In genomic region chr21:45330075-45330781, GRCh38 we compare ENCODE assay signal across 8 cellular contexts. TPM values are rescaled to one million over a fixed set of nuclear protein-coding genes. Genes with fewer than 3 reads are reported as not detected.
DNase-seq lines count a peak whose midpoint lies in the region; ATAC-seq, FAIRE-seq and TF ChIP-seq lines count a peak whose summit lies in the region.

No MANE protein-coding gene starts in this region.

- H3K9me2 ChIP-seq in PC-3 (replicated peaks; ENCODE audit: low read length), result no peaks in the 10 kb centered on the region

- H4K20me1 ChIP-seq in PC-3 (ENCODE audit: low read length), result no peaks in the 10 kb centered on the region

- in situ Hi-C loops in G401 (cut with HindIII; ENCODE audit: low sequenced_read_pairs), result no loop called here

- no peak for TF ChIP-seq POLR2A in GM12891 (IDR thresholded peaks at IDR 0.05; ENCODE audit: low read depth, low read length)

- H3K79me2 ChIP-seq in PC-3 (ENCODE audit: low read length), result no peaks in the 10 kb centered on the region

- H3K4me1 ChIP-seq in PC-3 (ENCODE audit: insufficient read depth, low read length), result peaks cover 25% of the 10 kb centered on the region

- no peak for FAIRE-seq in GM12891 (lab: Jason Lieb, UNC)

- H3K36me3 ChIP-seq in PC-3 (ENCODE audit: low read depth, low read length), result no peaks in the 10 kb centered on the region

- ATAC-seq in PC-3 (peak; percentile 88), GM19324 (IDR thresholded peaks at IDR 0.05; ENCODE audit: low FRiP score, unreplicated experiment) (no peak)
- no peak for ATAC-seq in activated CD4-positive, CD25-positive, alpha-beta regulatory T cell treated with anti-CD3 and anti-CD28 coated beads, Interleukin-2, amount 50 U/mL, for 24 hours

- peak overlapping the region; percentile 82 for H3K4me2 ChIP-seq in PC-3 (ENCODE audit: low read length)

- H2AFZ ChIP-seq in PC-3 (ENCODE audit: low read length), result peak overlapping the region; percentile 74

- POLR2A ChIA-PET in PC-3 (lab: Charles Lee; ENCODE audit: unreplicated experiment), result no interaction called here

- H3K27me3 ChIP-seq in PC-3 (ENCODE audit: low read length), result no peaks in the 10 kb centered on the region

- no peaks in the 10 kb centered on the region for H3K9me3 ChIP-seq in PC-3 (ENCODE audit: low read length)

- intact Hi-C loops in PC-3 (cut with micrococcal nuclease) (loop anchor here (1.0 kb wide), 1 partner anchor 34 kb away; no protein-coding TSS in a partner anchor), posterior vena cava (cut with DNase I) (loop anchor here in 1 of 2 donors (2.0 kb wide), 1 partner anchor 15 kb away; no protein-coding TSS in a partner anchor)

- peak overlapping the region; percentile 15 for H3K9ac ChIP-seq in PC-3 (ENCODE audit: low read length)

- TF ChIP-seq CTCF in PC-3 (conservative IDR thresholded peaks at IDR 0.05; ENCODE audit: low read depth, low read length) (no peak), fibroblast of villous mesenchyme (IDR thresholded peaks at IDR 0.05; ENCODE audit: insufficient read depth, low read depth, low read length) (no peak)

- DNase-seq in G401 (ENCODE audit: low spot score) (peak; percentile 36), PC-3 (peak; percentile 86), fibroblast of villous mesenchyme (ENCODE audit: low read depth) (peak; percentile 89), posterior vena cava (ENCODE audit: low spot score) (peak; percentile 81), NCI-H510A (lab: John Stamatoyannopoulos, UW) (no peak), GM12891 (ENCODE audit: insufficient read length, low spot score) (no peak)

- H3F3A ChIP-seq in PC-3 (ENCODE audit: low read length, unreplicated experiment), result no peaks in the 10 kb centered on the region

- BruUV-seq in PC-3 (replicated peaks; lab: Mats Ljungman, UMichigan), result TSS peak; percentile 77

- H3K4me3 ChIP-seq in PC-3 (ENCODE audit: low read length) (peak overlapping the region; percentile 48; the same call in 1 of the 2 replicates), fibroblast of villous mesenchyme (ENCODE audit: low read depth, low read length) (no peak overlapping the region)

- CTCF ChIA-PET in PC-3 (lab: Charles Lee), result interaction anchor here (1.0 kb wide), 1 partner anchor 97 kb away, joined by 4 read pairs; no protein-coding TSS in a partner anchor

- H3K27ac ChIP-seq in PC-3 (ENCODE audit: low read length), result peak overlapping the region; percentile 71

TF ChIP-seq in GM12891, 5 proteins besides CTCF, POLR2A, EP300 and RAD21:
- TF ChIP-seq POLR2AphosphoS5 (IDR thresholded peaks at IDR 0.05; ENCODE audit: low read depth, low read length), result no peak
- TF ChIP-seq POU2F2 (IDR thresholded peaks at IDR 0.05; ENCODE audit: low read depth, low read length), result no peak
- TF ChIP-seq PAX5 (IDR thresholded peaks at IDR 0.05; ENCODE audit: insufficient read depth, low read length, severe bottlenecking), result no peak
- TF ChIP-seq TAF1 (IDR thresholded peaks at IDR 0.05; ENCODE audit: low read depth, low read length), result no peak
- no peak for TF ChIP-seq SPI1 (IDR thresholded peaks at IDR 0.05; ENCODE audit: low read depth, low read length)

RNA-seq across cellular contexts. Expression of gene POFUT2, which starts 42.5 kb away (rescaled TPM):
- 12.6 and 25.5 TPM in 2 replicates for total RNA-seq in G401 (2014; rRNA removed; shearing (Covaris generic))
- total RNA-seq in PC-3 (2014; rRNA removed) (19.6 and 28.2 TPM in 2 replicates), fibroblast of villous mesenchyme (43.8 and 60.0 TPM in 2 replicates), posterior vena cava (10 to 100 TPM; 27.1 to 27.4 TPM)
- 8.8 TPM for polyA plus RNA-seq in GM12891 (2012; ENCODE audit: low read depth, missing spikeins)

Comparison
In these comparisons a context has a peak if more than half of its experiments do, and no peak if none do; other contexts are left out.
1. DNase-seq: peak in G401 (single experiment), PC-3 (single experiment), fibroblast of villous mesenchyme (single experiment) and posterior vena cava (single experiment); none in NCI-H510A (single experiment) and GM12891 (single experiment).